ENCODE assay signal across 33 cellular contexts in the genomic region with DNA sequence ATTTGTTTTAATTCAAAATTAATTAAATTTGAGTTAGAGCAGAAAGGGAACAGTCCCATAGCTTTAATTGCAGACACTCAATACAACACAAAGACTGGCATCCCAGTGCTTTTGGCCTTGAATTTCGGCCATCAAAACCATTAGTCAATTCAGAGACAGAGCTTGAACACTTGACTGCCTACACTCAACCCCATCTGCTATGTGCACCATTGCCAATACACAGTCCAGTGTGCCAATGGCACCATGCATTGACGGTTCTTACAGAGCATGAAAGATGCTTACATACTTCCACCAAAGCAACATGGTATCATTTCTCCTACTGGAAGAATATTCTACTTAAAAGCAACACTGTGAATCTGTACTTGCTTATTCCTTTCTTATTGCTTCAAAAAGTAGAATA. TPM values are rescaled to one million over a fixed set of nuclear protein-coding genes. Genes with fewer than 3 reads are reported as not detected.
"Had no signal": no experiment of that assay in that cellular context is flagged by ENCODE, and none has a peak within 500 bp of the region (broad histone marks: within the 10 kb centered on the region; RNA-seq: fewer than 3 reads in every experiment).

No MANE protein-coding gene starts in this region.

- H3K27ac ChIP-seq: adrenal gland, body of pancreas, brain microvascular endothelial cell, breast epithelium, VCaP had no signal

- H3K9me3 ChIP-seq: adrenal gland, body of pancreas, breast epithelium had no signal

- H3K4me3 ChIP-seq: adrenal gland, body of pancreas, breast epithelium had no signal

- DNase-seq: activated B cell treated with CpG ODN at 0.5 μM for 24 hours; activated CD4-positive, alpha-beta memory T cell treated with anti-CD3 and anti-CD28 coated beads for 36 hours; activated CD4-positive, alpha-beta T cell treated with anti-CD3 and anti-CD28 coated beads for 4 hours; activated CD4-positive, alpha-beta T cell treated with anti-CD3 and anti-CD28 coated beads, Interleukin-2, amount 10 ng/mL, durations not matched to agents 24 days and 14 days; activated CD4-positive, alpha-beta T cell treated with anti-CD3 and anti-CD28 coated beads, Interleukin-2, amount 50 U/mL, for 1 hour; activated CD4-positive, alpha-beta T cell treated with anti-CD3 and anti-CD28 coated beads, Interleukin-2, amount 50 U/mL, for 4 hours; activated CD4-positive, CD25-positive, alpha-beta regulatory T cell treated with anti-CD3 and anti-CD28 coated beads, Interleukin-2, amount 50 U/mL, for 72 hours; activated CD8-positive, alpha-beta memory T cell treated with anti-CD3 and anti-CD28 coated beads, Interleukin-2, amount 50 U/mL, for 4 hours; activated CD8-positive, alpha-beta T cell treated with anti-CD3 and anti-CD28 coated beads for 36 hours; activated effector memory CD4-positive, alpha-beta T cell treated with anti-CD3 and anti-CD28 coated beads, Interleukin-2, amount 50 U/mL, for 16 hours; activated gamma-delta T cell treated with Interleukin-2 at 50 U/mL for 16 hours; activated naive CD4-positive, alpha-beta T cell; activated naive CD4-positive, alpha-beta T cell treated with anti-CD3 and anti-CD28 coated beads for 36 hours; activated naive CD4-positive, alpha-beta T cell treated with anti-CD3 and anti-CD28 coated beads, Interleukin-2, amount 50 U/mL, for 16 hours; activated naive CD8-positive, alpha-beta T cell treated with anti-CD3 and anti-CD28 coated beads for 36 hours; activated T-cell treated with anti-CD3 and anti-CD28 coated beads for 4 hours; activated T-cell treated with anti-CD3 and anti-CD28 coated beads, Interleukin-2, amount 50 U/mL, for 1 hour; activated T-cell treated with anti-CD3 and anti-CD28 coated beads, Interleukin-2, amount 50 U/mL, for 4 hours; activated T-cell treated with anti-CD3 and anti-CD28 coated beads, Interleukin-2, amount 50 U/mL, for 72 hours; adrenal gland; amniotic stem cell; aorta; body of pancreas; brain microvascular endothelial cell; T-helper 1 cell; T-helper 2 cell; T-helper 9 cell had no signal

- ATAC-seq: activated CD8-positive, alpha-beta T cell treated with anti-CD3 and anti-CD28 coated beads for 36 hours; activated naive CD4-positive, alpha-beta T cell treated with anti-CD3 and anti-CD28 coated beads, Interleukin-2, amount 50 U/mL, for 72 hours; activated T-cell treated with anti-CD3 and anti-CD28 coated beads, Interleukin-2, amount 50 U/mL, for 4 hours; activated T-cell treated with anti-CD3 and anti-CD28 coated beads, Interleukin-2, amount 50 U/mL, for 72 hours; activated T-helper 17 cell treated with anti-CD3 and anti-CD28 coated beads, Interleukin-2, amount 50 U/mL, for 72 hours; body of pancreas had no signal

- H3K36me3 ChIP-seq: adrenal gland, brain microvascular endothelial cell, breast epithelium had no signal

- H3K27me3 ChIP-seq: adrenal gland, body of pancreas, brain microvascular endothelial cell, breast epithelium had no signal

- H3K4me1 ChIP-seq: adrenal gland, body of pancreas, breast epithelium had no signal

RNA-seq across cellular contexts. Expression of gene LRRTM3, which starts 43.6 kb away (rescaled TPM):
- total RNA-seq: activated B cell treated with CpG ODN at 0.5 μM for 24 hours; activated CD4-positive, alpha-beta memory T cell treated with anti-CD3 and anti-CD28 coated beads for 36 hours; activated CD4-positive, alpha-beta T cell treated with anti-CD3 and anti-CD28 coated beads, Interleukin-2, amount 10 ng/mL, durations not matched to agents 24 days and 14 days; activated CD8-positive, alpha-beta memory T cell treated with anti-CD3 and anti-CD28 coated beads for 36 hours; activated CD8-positive, alpha-beta T cell treated with anti-CD3 and anti-CD28 coated beads for 36 hours; activated naive CD4-positive, alpha-beta T cell treated with anti-CD3 and anti-CD28 coated beads for 36 hours; activated naive CD4-positive, alpha-beta T cell treated with anti-CD3 and anti-CD28 coated beads, Interleukin-2, amount 50 U/mL, for 72 hours; activated naive CD8-positive, alpha-beta T cell treated with anti-CD3 and anti-CD28 coated beads for 36 hours; activated T-cell treated with anti-CD3 and anti-CD28 coated beads, Interleukin-2, amount 50 U/mL, for 4 hours; activated T-cell treated with anti-CD3 and anti-CD28 coated beads, Interleukin-2, amount 50 U/mL, for 72 hours; activated T-helper 1 cell treated with anti-CD3 and anti-CD28 coated beads, Interleukin-12 subunit alpha, Interleukin-12 subunit beta, Interleukin-2, Interleukin-4 antibody, amounts not matched to agents 30 ng/mL and 10 ng/mL and 1 ng/mL, durations not matched to agents 14 hours and 24 hours and 36 hours; breast epithelium had no signal
- polyA plus RNA-seq: aorta had no signal
